Comparison of ENCODE assay signal across 1 cellular context in the genomic region with DNA sequence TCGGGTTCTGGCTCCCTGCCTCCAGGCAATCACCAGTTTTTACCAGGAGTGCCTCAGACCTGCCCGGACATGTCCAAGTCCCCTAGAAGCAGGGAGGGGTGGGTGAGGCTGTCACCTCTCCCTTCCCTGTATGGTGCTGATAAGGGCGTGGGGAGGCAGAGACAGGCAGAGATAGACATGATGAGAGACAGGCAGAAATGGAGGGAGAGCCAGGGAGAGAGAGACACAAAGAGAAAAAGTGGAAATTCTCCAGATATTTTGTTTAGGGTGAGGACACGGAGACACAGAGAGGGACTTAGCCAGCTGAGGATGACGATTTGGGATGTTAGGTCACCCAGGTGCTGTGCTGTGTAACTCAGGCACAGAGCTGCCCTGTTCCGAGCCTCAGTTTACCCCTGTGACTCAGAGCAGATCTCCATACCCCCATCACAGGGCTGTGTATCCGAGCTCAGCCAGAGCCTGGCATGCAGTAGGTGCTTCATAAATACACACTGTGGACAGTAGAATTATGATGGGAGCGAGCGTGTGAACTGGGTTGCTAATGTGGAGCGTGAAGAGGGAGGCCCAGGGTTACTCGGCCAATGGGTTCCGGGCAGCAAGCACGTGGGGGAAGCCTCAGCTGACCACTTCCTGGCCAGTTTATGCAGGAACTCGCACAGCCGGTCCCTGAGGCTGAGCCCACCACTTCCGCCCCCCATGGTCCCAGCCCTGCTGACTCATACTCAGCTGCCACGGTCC.
TF ChIP-seq lines count a peak whose summit lies in the region.

No MANE protein-coding gene starts in this region.

TF ChIP-seq in HepG2, 621 proteins besides CTCF, POLR2A, EP300 and RAD21 (continued from another document and continues in another):
- TF ChIP-seq KLF13 (CRISPR knock-in tag; IDR thresholded peaks at IDR 0.05) (no peak), ZNF556 (CRISPR knock-in tag; IDR thresholded peaks at IDR 0.05; ENCODE audit: borderline replicate concordance) (no peak), ZNF879 (CRISPR knock-in tag; IDR thresholded peaks at IDR 0.05) (no peak), NCOR1 (IDR thresholded peaks at IDR 0.05; ENCODE audit: borderline replicate concordance, low read length) (no peak; the same call in 1 of the 2 replicates), MIER3 (CRISPR knock-in tag; IDR thresholded peaks at IDR 0.05; ENCODE audit: borderline replicate concordance) (peak; percentile 56; the same call in 1 of the 2 replicates), NR1H2 (CRISPR knock-in tag; IDR thresholded peaks at IDR 0.05; ENCODE audit: borderline replicate concordance, low read depth) (no peak; the same call in 1 of the 2 replicates), PAX8 (CRISPR knock-in tag; IDR thresholded peaks at IDR 0.05; ENCODE audit: borderline replicate concordance) (no peak), SRF (IDR thresholded peaks at IDR 0.05; ENCODE audit: low read depth, low read length) (no peak), ZNF773 (CRISPR knock-in tag; IDR thresholded peaks at IDR 0.05; ENCODE audit: borderline replicate concordance) (no peak), PRPF4 (IDR thresholded peaks at IDR 0.05; ENCODE audit: low read depth, low read length, poor library complexity, severe bottlenecking) (no peak), ZNF296 (CRISPR knock-in tag; conservative IDR thresholded peaks at IDR 0.05) (peak; percentile 98), RBAK (CRISPR knock-in tag; IDR thresholded peaks at IDR 0.05) (no peak), KDM5B (CRISPR knock-in tag; IDR thresholded peaks at IDR 0.05; ENCODE audit: borderline replicate concordance) (peak; percentile 60; the same call in 1 of the 2 replicates), TBX3 (IDR thresholded peaks at IDR 0.05; ENCODE audit: borderline replicate concordance) (no peak), ZEB1 (IDR thresholded peaks at IDR 0.05; ENCODE audit: insufficient replicate concordance, low read depth) (no peak), RBFOX2 (IDR thresholded peaks at IDR 0.05; ENCODE audit: low read depth, low read length) (no peak; the same call in 1 of the 2 replicates), ZSCAN31 (CRISPR knock-in tag; IDR thresholded peaks at IDR 0.05; ENCODE audit: low read depth) (no peak), ZNF619 (CRISPR knock-in tag; IDR thresholded peaks at IDR 0.05) (no peak), SIX1 (CRISPR knock-in tag; IDR thresholded peaks at IDR 0.05; ENCODE audit: borderline replicate concordance) (no peak), ZNF431 (CRISPR knock-in tag; IDR thresholded peaks at IDR 0.05; ENCODE audit: borderline replicate concordance, low read depth) (peak; percentile 84; the same call in 1 of the 2 replicates), YY1 (IDR thresholded peaks at IDR 0.05; ENCODE audit: insufficient read depth, insufficient replicate concordance, low read depth, low read length) (peak; percentile 39), ZSCAN25 (CRISPR knock-in tag; IDR thresholded peaks at IDR 0.05) (peak; percentile 58; the same call in 1 of the 2 replicates), SIX4 (CRISPR knock-in tag; IDR thresholded peaks at IDR 0.05) (peak; percentile 37; the same call in 1 of the 2 replicates), FOXK2 (IDR thresholded peaks at IDR 0.05) (0 out of 2 replicates have a peak, but pooled peaks have one; percentile 22), ZNF7 (CRISPR knock-in tag; IDR thresholded peaks at IDR 0.05) (no peak), ZNF160 (CRISPR knock-in tag; IDR thresholded peaks at IDR 0.05) (0 out of 2 replicates have a peak, but pooled peaks have one; percentile 44), MEIS2 (CRISPR knock-in tag; IDR thresholded peaks at IDR 0.05) (peak; percentile 87), ZNF761 (CRISPR knock-in tag; conservative IDR thresholded peaks at IDR 0.05) (no peak), FOXC1 (CRISPR knock-in tag; IDR thresholded peaks at IDR 0.05; ENCODE audit: borderline replicate concordance) (0 out of 2 replicates have a peak, but pooled peaks have one; percentile 24), CBFB (CRISPR knock-in tag; IDR thresholded peaks at IDR 0.05) (peak; percentile 52; the same call in 1 of the 2 replicates), GTF3A (CRISPR knock-in tag; conservative IDR thresholded peaks at IDR 0.05) (no peak), PTBP1 (IDR thresholded peaks at IDR 0.05; ENCODE audit: low read depth, low read length, poor library complexity, severe bottlenecking) (no peak), ZSCAN21 (CRISPR knock-in tag; IDR thresholded peaks at IDR 0.05; ENCODE audit: borderline replicate concordance) (peak; percentile 70), ZFP62 (CRISPR knock-in tag; IDR thresholded peaks at IDR 0.05) (no peak), PHF5A (CRISPR knock-in tag; IDR thresholded peaks at IDR 0.05; ENCODE audit: low read depth, unreplicated experiment) (peak; percentile 29), TBX2 (CRISPR knock-in tag; IDR thresholded peaks at IDR 0.05; ENCODE audit: borderline replicate concordance) (peak; percentile 92), SOX5 (CRISPR knock-in tag; IDR thresholded peaks at IDR 0.05; ENCODE audit: borderline replicate concordance) (peak; percentile 52; the same call in 1 of the 2 replicates), HOXA3 (CRISPR knock-in tag; IDR thresholded peaks at IDR 0.05) (peak; percentile 85), ZNF207 (IDR thresholded peaks at IDR 0.05; ENCODE audit: borderline replicate concordance) (no peak), ZNF331 (CRISPR knock-in tag; IDR thresholded peaks at IDR 0.05) (peak; percentile 77), BORCS8-MEF2B (CRISPR knock-in tag; IDR thresholded peaks at IDR 0.05) (no peak), TEAD3 (CRISPR knock-in tag; optimal IDR thresholded peaks at IDR 0.05; ENCODE audit: borderline replicate concordance) (peak; percentile 74), ISL2 (CRISPR knock-in tag; IDR thresholded peaks at IDR 0.05) (peak; percentile 56; the same call in 1 of the 2 replicates), MAFK (conservative IDR thresholded peaks at IDR 0.05 in 1 of 2, IDR thresholded peaks at IDR 0.05 in 1 of 2; ENCODE audit: low read length in 2 of 2) (peak; percentile 44 to 49; a peak in 3 of 4 replicates), GZF1 (CRISPR knock-in tag; IDR thresholded peaks at IDR 0.05) (no peak), CCDC6 (CRISPR knock-in tag; IDR thresholded peaks at IDR 0.05) (peak; percentile 70; the same call in 1 of the 2 replicates)
- TF ChIP-seq, protein P1, sequence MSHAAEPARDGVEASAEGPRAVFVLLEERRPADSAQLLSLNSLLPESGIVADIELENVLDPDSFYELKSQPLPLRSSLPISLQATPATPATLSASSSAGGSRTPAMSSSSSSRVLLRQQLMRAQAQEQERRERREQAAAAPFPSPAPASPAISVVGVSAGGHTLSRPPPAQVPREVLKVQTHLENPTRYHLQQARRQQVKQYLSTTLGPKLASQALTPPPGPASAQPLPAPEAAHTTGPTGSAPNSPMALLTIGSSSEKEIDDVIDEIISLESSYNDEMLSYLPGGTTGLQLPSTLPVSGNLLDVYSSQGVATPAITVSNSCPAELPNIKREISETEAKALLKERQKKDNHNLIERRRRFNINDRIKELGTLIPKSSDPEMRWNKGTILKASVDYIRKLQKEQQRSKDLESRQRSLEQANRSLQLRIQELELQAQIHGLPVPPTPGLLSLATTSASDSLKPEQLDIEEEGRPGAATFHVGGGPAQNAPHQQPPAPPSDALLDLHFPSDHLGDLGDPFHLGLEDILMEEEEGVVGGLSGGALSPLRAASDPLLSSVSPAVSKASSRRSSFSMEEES (CRISPR knock-in tag; IDR thresholded peaks at IDR 0.05): peak; percentile 98
- TF ChIP-seq, protein P2, sequence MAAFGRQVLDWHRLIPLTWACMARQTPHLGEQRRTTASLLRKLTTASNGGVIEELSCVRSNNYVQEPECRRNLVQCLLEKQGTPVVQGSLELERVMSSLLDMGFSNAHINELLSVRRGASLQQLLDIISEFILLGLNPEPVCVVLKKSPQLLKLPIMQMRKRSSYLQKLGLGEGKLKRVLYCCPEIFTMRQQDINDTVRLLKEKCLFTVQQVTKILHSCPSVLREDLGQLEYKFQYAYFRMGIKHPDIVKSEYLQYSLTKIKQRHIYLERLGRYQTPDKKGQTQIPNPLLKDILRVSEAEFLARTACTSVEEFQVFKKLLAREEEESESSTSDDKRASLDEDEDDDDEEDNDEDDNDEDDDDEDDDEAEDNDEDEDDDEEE (CRISPR knock-in tag; IDR thresholded peaks at IDR 0.05): no peak
- TF ChIP-seq, protein P3, sequence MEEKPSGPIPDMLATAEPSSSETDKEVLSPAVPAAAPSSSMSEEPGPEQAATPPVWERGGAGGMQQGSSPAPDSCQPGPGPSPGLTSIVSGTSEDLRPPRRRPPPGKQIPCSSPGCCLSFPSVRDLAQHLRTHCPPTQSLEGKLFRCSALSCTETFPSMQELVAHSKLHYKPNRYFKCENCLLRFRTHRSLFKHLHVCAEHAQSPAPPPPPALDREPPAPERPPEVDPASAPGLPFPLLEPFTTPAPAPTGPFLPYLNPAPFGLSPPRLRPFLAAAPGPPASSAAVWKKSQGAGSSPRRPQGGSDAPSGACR (CRISPR knock-in tag; IDR thresholded peaks at IDR 0.05): no peak
- TF ChIP-seq, protein P4, sequence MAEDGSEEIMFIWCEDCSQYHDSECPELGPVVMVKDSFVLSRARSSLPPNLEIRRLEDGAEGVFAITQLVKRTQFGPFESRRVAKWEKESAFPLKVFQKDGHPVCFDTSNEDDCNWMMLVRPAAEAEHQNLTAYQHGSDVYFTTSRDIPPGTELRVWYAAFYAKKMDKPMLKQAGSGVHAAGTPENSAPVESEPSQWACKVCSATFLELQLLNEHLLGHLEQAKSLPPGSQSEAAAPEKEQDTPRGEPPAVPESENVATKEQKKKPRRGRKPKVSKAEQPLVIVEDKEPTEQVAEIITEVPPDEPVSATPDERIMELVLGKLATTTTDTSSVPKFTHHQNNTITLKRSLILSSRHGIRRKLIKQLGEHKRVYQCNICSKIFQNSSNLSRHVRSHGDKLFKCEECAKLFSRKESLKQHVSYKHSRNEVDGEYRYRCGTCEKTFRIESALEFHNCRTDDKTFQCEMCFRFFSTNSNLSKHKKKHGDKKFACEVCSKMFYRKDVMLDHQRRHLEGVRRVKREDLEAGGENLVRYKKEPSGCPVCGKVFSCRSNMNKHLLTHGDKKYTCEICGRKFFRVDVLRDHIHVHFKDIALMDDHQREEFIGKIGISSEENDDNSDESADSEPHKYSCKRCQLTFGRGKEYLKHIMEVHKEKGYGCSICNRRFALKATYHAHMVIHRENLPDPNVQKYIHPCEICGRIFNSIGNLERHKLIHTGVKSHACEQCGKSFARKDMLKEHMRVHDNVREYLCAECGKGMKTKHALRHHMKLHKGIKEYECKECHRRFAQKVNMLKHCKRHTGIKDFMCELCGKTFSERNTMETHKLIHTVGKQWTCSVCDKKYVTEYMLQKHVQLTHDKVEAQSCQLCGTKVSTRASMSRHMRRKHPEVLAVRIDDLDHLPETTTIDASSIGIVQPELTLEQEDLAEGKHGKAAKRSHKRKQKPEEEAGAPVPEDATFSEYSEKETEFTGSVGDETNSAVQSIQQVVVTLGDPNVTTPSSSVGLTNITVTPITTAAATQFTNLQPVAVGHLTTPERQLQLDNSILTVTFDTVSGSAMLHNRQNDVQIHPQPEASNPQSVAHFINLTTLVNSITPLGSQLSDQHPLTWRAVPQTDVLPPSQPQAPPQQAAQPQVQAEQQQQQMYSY (CRISPR knock-in tag; IDR thresholded peaks at IDR 0.05): no peak; the same call in 1 of the 2 replicates
- TF ChIP-seq, protein P5, sequence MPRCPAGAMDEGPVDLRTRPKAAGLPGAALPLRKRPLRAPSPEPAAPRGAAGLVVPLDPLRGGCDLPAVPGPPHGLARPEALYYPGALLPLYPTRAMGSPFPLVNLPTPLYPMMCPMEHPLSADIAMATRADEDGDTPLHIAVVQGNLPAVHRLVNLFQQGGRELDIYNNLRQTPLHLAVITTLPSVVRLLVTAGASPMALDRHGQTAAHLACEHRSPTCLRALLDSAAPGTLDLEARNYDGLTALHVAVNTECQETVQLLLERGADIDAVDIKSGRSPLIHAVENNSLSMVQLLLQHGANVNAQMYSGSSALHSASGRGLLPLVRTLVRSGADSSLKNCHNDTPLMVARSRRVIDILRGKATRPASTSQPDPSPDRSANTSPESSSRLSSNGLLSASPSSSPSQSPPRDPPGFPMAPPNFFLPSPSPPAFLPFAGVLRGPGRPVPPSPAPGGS (CRISPR knock-in tag; IDR thresholded peaks at IDR 0.05): no peak
- TF ChIP-seq, protein P6, sequence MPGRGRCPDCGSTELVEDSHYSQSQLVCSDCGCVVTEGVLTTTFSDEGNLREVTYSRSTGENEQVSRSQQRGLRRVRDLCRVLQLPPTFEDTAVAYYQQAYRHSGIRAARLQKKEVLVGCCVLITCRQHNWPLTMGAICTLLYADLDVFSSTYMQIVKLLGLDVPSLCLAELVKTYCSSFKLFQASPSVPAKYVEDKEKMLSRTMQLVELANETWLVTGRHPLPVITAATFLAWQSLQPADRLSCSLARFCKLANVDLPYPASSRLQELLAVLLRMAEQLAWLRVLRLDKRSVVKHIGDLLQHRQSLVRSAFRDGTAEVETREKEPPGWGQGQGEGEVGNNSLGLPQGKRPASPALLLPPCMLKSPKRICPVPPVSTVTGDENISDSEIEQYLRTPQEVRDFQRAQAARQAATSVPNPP (CRISPR knock-in tag; IDR thresholded peaks at IDR 0.05): no peak
- TF ChIP-seq, protein P7, sequence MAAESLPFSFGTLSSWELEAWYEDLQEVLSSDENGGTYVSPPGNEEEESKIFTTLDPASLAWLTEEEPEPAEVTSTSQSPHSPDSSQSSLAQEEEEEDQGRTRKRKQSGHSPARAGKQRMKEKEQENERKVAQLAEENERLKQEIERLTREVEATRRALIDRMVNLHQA (CRISPR knock-in tag; IDR thresholded peaks at IDR 0.05): no peak
- TF ChIP-seq, protein P8, sequence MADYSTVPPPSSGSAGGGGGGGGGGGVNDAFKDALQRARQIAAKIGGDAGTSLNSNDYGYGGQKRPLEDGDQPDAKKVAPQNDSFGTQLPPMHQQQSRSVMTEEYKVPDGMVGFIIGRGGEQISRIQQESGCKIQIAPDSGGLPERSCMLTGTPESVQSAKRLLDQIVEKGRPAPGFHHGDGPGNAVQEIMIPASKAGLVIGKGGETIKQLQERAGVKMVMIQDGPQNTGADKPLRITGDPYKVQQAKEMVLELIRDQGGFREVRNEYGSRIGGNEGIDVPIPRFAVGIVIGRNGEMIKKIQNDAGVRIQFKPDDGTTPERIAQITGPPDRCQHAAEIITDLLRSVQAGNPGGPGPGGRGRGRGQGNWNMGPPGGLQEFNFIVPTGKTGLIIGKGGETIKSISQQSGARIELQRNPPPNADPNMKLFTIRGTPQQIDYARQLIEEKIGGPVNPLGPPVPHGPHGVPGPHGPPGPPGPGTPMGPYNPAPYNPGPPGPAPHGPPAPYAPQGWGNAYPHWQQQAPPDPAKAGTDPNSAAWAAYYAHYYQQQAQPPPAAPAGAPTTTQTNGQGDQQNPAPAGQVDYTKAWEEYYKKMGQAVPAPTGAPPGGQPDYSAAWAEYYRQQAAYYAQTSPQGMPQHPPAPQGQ (CRISPR knock-in tag; IDR thresholded peaks at IDR 0.05; ENCODE audit: borderline replicate concordance): no peak
- TF ChIP-seq, protein P9, sequence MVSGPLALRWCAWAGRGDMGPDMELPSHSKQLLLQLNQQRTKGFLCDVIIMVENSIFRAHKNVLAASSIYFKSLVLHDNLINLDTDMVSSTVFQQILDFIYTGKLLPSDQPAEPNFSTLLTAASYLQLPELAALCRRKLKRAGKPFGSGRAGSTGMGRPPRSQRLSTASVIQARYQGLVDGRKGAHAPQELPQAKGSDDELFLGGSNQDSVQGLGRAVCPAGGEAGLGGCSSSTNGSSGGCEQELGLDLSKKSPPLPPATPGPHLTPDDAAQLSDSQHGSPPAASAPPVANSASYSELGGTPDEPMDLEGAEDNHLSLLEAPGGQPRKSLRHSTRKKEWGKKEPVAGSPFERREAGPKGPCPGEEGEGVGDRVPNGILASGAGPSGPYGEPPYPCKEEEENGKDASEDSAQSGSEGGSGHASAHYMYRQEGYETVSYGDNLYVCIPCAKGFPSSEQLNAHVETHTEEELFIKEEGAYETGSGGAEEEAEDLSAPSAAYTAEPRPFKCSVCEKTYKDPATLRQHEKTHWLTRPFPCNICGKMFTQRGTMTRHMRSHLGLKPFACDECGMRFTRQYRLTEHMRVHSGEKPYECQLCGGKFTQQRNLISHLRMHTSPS (CRISPR knock-in tag; IDR thresholded peaks at IDR 0.05; ENCODE audit: low read depth): no peak
